ENCODE assay signal across 8 cellular contexts in the genomic region with DNA sequence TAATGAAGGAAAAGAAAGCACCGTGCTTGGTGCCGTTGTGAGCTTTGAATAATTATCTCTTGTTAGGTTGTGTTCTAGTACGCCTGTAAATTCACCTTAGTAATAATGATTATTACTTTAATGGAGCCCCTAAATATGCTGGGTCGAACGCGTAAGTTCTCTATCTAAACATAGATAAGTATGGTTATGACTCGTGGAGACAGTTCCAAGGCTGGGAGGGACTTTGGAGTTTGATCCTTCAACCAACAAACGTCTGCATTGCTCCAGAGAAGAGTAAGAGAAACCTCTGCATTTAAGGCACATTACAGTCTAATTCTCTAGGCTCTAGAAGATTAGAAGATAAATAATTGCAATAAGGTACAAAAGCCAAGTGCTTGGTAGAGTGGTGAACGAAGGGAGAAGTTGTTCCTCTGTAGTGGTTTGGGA. TPM values are rescaled to one million over a fixed set of nuclear protein-coding genes. Genes with fewer than 3 reads are reported as not detected.
DNase-seq lines count a peak whose midpoint lies in the region; ATAC-seq and TF ChIP-seq lines count a peak whose summit lies in the region.

No MANE protein-coding gene starts in this region.

- DNase-seq in activated naive CD4-positive, alpha-beta T cell treated with Interleukin-2 at 50 U/mL for 16 hours: no peak
- DNase-seq in LoVo (ENCODE audit: low spot score): peak; percentile 61
- DNase-seq in left lung: no peak
- DNase-seq in thoracic aorta (ENCODE audit: low spot score): no peak
- DNase-seq in stimulated activated naive CD4-positive, alpha-beta T cell treated with Interleukin-2 at 50 U/mL for 16 hours (lab: John Stamatoyannopoulos, UW): no peak

- peaks cover 53% of the 10 kb centered on the region for H3K4me1 Mint-ChIP-seq in activated naive CD4-positive, alpha-beta T cell treated with anti-CD3 and anti-CD28 coated beads, Interleukin-2, amount 50 U/mL, for 24 hours
- peaks cover 55% of the 10 kb centered on the region for H3K4me1 Mint-ChIP-seq in brain

- H3K36me3 ChIP-seq in left lung: peaks cover 0 to 19% of the 10 kb centered on the region in 2 donors
- H3K36me3 ChIP-seq in thoracic aorta: peaks cover 4% of the 10 kb centered on the region

- H3K9me3 Mint-ChIP-seq in activated naive CD4-positive, alpha-beta T cell treated with anti-CD3 and anti-CD28 coated beads, Interleukin-2, amount 50 U/mL, for 24 hours: no peaks in the 10 kb centered on the region
- H3K9me3 Mint-ChIP-seq in brain: peaks cover 18 to 39% (median 28%) of the 10 kb centered on the region in 5 experiments

- no peaks in the 10 kb centered on the region for H3K27me3 Mint-ChIP-seq in activated naive CD4-positive, alpha-beta T cell treated with anti-CD3 and anti-CD28 coated beads, Interleukin-2, amount 50 U/mL, for 24 hours
- peaks cover 16% of the 10 kb centered on the region for H3K27me3 Mint-ChIP-seq in brain

- H3K27ac ChIP-seq in left lung (peak overlapping the region; percentile 88 to 96), thoracic aorta (peak overlapping the region; percentile 84 to 94)

- H3K36me3 Mint-ChIP-seq in activated naive CD4-positive, alpha-beta T cell treated with anti-CD3 and anti-CD28 coated beads, Interleukin-2, amount 50 U/mL, for 24 hours: peaks cover 16% of the 10 kb centered on the region
- peaks cover 50% of the 10 kb centered on the region for H3K36me3 Mint-ChIP-seq in brain

- peaks cover 0 to 23% of the 10 kb centered on the region in 2 donors for H3K9me3 ChIP-seq in left lung
- no peaks in the 10 kb centered on the region for H3K9me3 ChIP-seq in thoracic aorta

- peak in 1 of 2 experiments; percentile 39 for TF ChIP-seq CTCF in brain (conservative IDR thresholded peaks at IDR 0.05)
- no peak for TF ChIP-seq CTCF in left lung (IDR thresholded peaks at IDR 0.05)
- TF ChIP-seq CTCF in thoracic aorta (IDR thresholded peaks at IDR 0.05): no peak

- peak overlapping the region; percentile 89 to 91 for H3K4me3 ChIP-seq in left lung
- peak overlapping the region; percentile 93 for H3K4me3 ChIP-seq in thoracic aorta

- peak overlapping the region; percentile 100 for H3K4me3 Mint-ChIP-seq in activated naive CD4-positive, alpha-beta T cell treated with anti-CD3 and anti-CD28 coated beads, Interleukin-2, amount 50 U/mL, for 24 hours
- peak overlapping the region; percentile 92 to 99 (median 97) for H3K4me3 Mint-ChIP-seq in brain

- ATAC-seq in left lung: peak; percentile 20
- peak; percentile 7 for ATAC-seq in thoracic aorta (ENCODE audit: insufficient number of reproducible peaks, low FRiP score, low read depth)
- ATAC-seq in HG03378 (IDR thresholded peaks at IDR 0.05; ENCODE audit: unreplicated experiment): no peak

- peak overlapping the region; percentile 98 for H3K27ac Mint-ChIP-seq in activated naive CD4-positive, alpha-beta T cell treated with anti-CD3 and anti-CD28 coated beads, Interleukin-2, amount 50 U/mL, for 24 hours
- peak overlapping the region; percentile 94 to 98 (median 97) for H3K27ac Mint-ChIP-seq in brain

- H3K27me3 ChIP-seq in left lung: no peaks in the 10 kb centered on the region
- no peaks in the 10 kb centered on the region for H3K27me3 ChIP-seq in thoracic aorta (replicated peaks; ENCODE audit: insufficient read depth)

- intact Hi-C loops in left lung (cut with DNase I): no loop called here

- H3K4me1 ChIP-seq in left lung (peaks cover 16 to 41% of the 10 kb centered on the region in 2 donors), thoracic aorta (ENCODE audit: control insufficient read depth in 1 of 2, low read depth in 2 of 2) (peaks cover 12 to 32% of the 10 kb centered on the region in 2 donors)

RNA-seq across cellular contexts. Expression of a gene that starts 0.5 kb away (rescaled TPM):
- polyA plus RNA-seq in brain (ENCODE audit: insufficient read depth, low read depth, low replicate concordance): 49.9 TPM
- total RNA-seq in left lung: 10 to 100 TPM; 23.6 to 24.4 TPM
- 1 to 10 TPM; 2.5 to 5.8 TPM for total RNA-seq in thoracic aorta

RNA-seq across cellular contexts. Expression of a gene that starts 0.7 kb away (rescaled TPM):
- 54.8 TPM for polyA plus RNA-seq in brain (ENCODE audit: insufficient read depth, low read depth, low replicate concordance)
- total RNA-seq in left lung (10 to 100 TPM; 33.9 to 49.0 TPM), thoracic aorta (10 to 100 TPM; 31.1 to 40.3 TPM)

RNA-seq across cellular contexts. Expression of a gene that starts 21.4 kb away (rescaled TPM):
- polyA plus RNA-seq in brain (ENCODE audit: insufficient read depth, low read depth, low replicate concordance): 15.1 TPM
- total RNA-seq in left lung (1 to 10 TPM in 1 of 2 donors, under 1 TPM in 1; 0.96 to 1.5 TPM), thoracic aorta (not detected)

RNA-seq across cellular contexts. Expression of a gene that starts 51.6 kb away (rescaled TPM):
- polyA plus RNA-seq in brain (ENCODE audit: insufficient read depth, low read depth, low replicate concordance): 67.5 TPM
- total RNA-seq in left lung (100 to 1,000 TPM; 132 to 144 TPM), thoracic aorta (10 to 100 TPM; 37.6 to 72.2 TPM)
